Comparison of ENCODE assay signal across 21 cellular contexts in genomic region chr7:81534446-81534845, GRCh38.
"Had no signal": no experiment of that assay in that cellular context is flagged by ENCODE, and none has a peak within 500 bp of the region (broad histone marks: within the 10 kb centered on the region; RNA-seq: fewer than 3 reads in every experiment).

No MANE protein-coding gene starts in this region.

- H3K9me3 ChIP-seq: pancreas, right lobe of liver, stomach, thoracic aorta, transverse colon had no signal

- H3K27ac ChIP-seq: dorsolateral prefrontal cortex, pancreas, right lobe of liver, skin epidermis, stomach, thoracic aorta, transverse colon had no signal

- ATAC-seq: esophagus mucosa, left colon, left ventricle myocardium superior, pancreas, right lobe of liver had no signal

- H3K27me3 ChIP-seq: dorsolateral prefrontal cortex, pancreas, right lobe of liver, stomach, transverse colon had no signal

- H3K36me3 ChIP-seq: pancreas, right lobe of liver, stomach, thoracic aorta, transverse colon had no signal

- FAIRE-seq: pancreas had no signal

- DNase-seq: cortex of kidney; dorsolateral prefrontal cortex; effector CD8-positive, alpha-beta T cell; kidney; left colon; left ventricle myocardium superior; mesenchymal stem cell; midbrain; naive B cell; occipital lobe; pancreas; retina; right lobe of liver; stimulated activated naive CD4-positive, alpha-beta T cell; stomach; substantia nigra; transverse colon had no signal

- H3K4me3 ChIP-seq: dorsolateral prefrontal cortex, lung, pancreas, right lobe of liver, skin epidermis, stomach, thoracic aorta, transverse colon had no signal

- H3K4me1 ChIP-seq: pancreas, right lobe of liver, stomach, transverse colon had no signal
